In genomic region chr3:131705558-131706051, GRCh38 we compare ENCODE assay signal across 8 cellular contexts.
DNase-seq lines count a peak whose midpoint lies in the region; ATAC-seq, FAIRE-seq and TF ChIP-seq lines count a peak whose summit lies in the region.

No MANE protein-coding gene starts in this region.

- H3K4me3 ChIP-seq in HUES64 (ENCODE audit: low read length) (no peak overlapping the region), Peyer's patch (no peak overlapping the region)

- H3K9me3 Mint-ChIP-seq in naive thymus-derived CD8-positive, alpha-beta T cell = peaks cover 0 to 4% (median 0%) of the 10 kb centered on the region in 9 donors

- ATAC-seq in HG02759 (IDR thresholded peaks at IDR 0.05; ENCODE audit: unreplicated experiment) = peak; percentile 80
- no peak for ATAC-seq in naive thymus-derived CD8-positive, alpha-beta T cell

- peak; percentile 73 for FAIRE-seq in GM19239 (lab: Jason Lieb, UNC)
- FAIRE-seq in islet of Langerhans (lab: Jason Lieb, UNC) = peak; percentile 98

- H3K27ac ChIP-seq in HUES64 (ENCODE audit: low read depth, low read length) (peak overlapping the region; percentile 15), Peyer's patch (no peak overlapping the region)

- H3K36me3 Mint-ChIP-seq in naive thymus-derived CD8-positive, alpha-beta T cell = no peaks in the 10 kb centered on the region

- TF ChIP-seq CTCF in Peyer's patch (IDR thresholded peaks at IDR 0.05) = no peak

- POLR2A ChIA-PET in naive thymus-derived CD8-positive, alpha-beta T cell (lab: Charles Lee) = no interaction called here

- H3K27me3 ChIP-seq in HUES64 (ENCODE audit: insufficient read depth, low read length) (no peaks in the 10 kb centered on the region), Peyer's patch (no peaks in the 10 kb centered on the region)

- no peaks in the 10 kb centered on the region; the same call in 1 of the 2 replicates for H3K9me3 ChIP-seq in HUES64 (ENCODE audit: insufficient read depth, low read depth, low read length)
- no peaks in the 10 kb centered on the region for H3K9me3 ChIP-seq in Peyer's patch

- H3K4me1 ChIP-seq in HUES64 (ENCODE audit: insufficient read depth, low read length) (peaks cover 20% of the 10 kb centered on the region), Peyer's patch (no peaks in the 10 kb centered on the region)

- peak overlapping the region; percentile 19; the same call in 1 of the 2 replicates for H3K9ac ChIP-seq in HUES64 (ENCODE audit: low read depth, low read length)

- no peak overlapping the region for H3K27ac Mint-ChIP-seq in naive thymus-derived CD8-positive, alpha-beta T cell

- H3K4me1 Mint-ChIP-seq in naive thymus-derived CD8-positive, alpha-beta T cell = no peaks in the 10 kb centered on the region

- 29% methylated on average over 3 of the region's 3 CpGs for WGBS in HUES64

- H3K36me3 ChIP-seq in HUES64 (ENCODE audit: insufficient read depth, low read length) (no peaks in the 10 kb centered on the region), Peyer's patch (no peaks in the 10 kb centered on the region)

- H3K4me3 Mint-ChIP-seq in naive thymus-derived CD8-positive, alpha-beta T cell = no peak overlapping the region

- no peak for TF ChIP-seq POLR2A in Peyer's patch (IDR thresholded peaks at IDR 0.05)

- DNase-seq in GM19239 (ENCODE audit: insufficient read length, low spot score) (no peak), anterior cingulate cortex (lab: John Stamatoyannopoulos, UW) (no peak), NCI-H146 (lab: John Stamatoyannopoulos, UW) (no peak), Peyer's patch (no peak)
- no peak for DNase-seq in naive thymus-derived CD8-positive, alpha-beta T cell

- H3K27me3 Mint-ChIP-seq in naive thymus-derived CD8-positive, alpha-beta T cell = peaks cover 9 to 19% (median 10%) of the 10 kb centered on the region in 5 donors
